26 cellular contexts compared by ENCODE assay signal in genomic region chr20:46367234-46367633, GRCh38. TPM values are rescaled to one million over a fixed set of nuclear protein-coding genes. Genes with fewer than 3 reads are reported as not detected.
A peak's percentile ranks its signal among the peaks of the same experiment; 100 is the strongest.
DNase-seq lines count a peak whose midpoint lies in the region; ATAC-seq, FAIRE-seq and TF ChIP-seq lines count a peak whose summit lies in the region.
"Had no signal": no experiment of that assay in that cellular context is flagged by ENCODE, and none has a peak within 500 bp of the region (broad histone marks: within the 10 kb centered on the region; RNA-seq: fewer than 3 reads in every experiment).

No MANE protein-coding gene starts in this region.

- TF ChIP-seq CTCF in astrocyte (IDR thresholded peaks at IDR 0.05; ENCODE audit: insufficient read depth, low read depth, low read length) (no peak), osteoblast (IDR thresholded peaks at IDR 0.05; ENCODE audit: extremely low read depth, low read depth, low read length) (no peak)

- H3K79me2 ChIP-seq in astrocyte (ENCODE audit: insufficient read depth, low read length) (peaks cover 16% of the 10 kb centered on the region), osteoblast (ENCODE audit: insufficient read depth, low read length) (peaks cover 20% of the 10 kb centered on the region)

- H3K4me1 Mint-ChIP-seq in activated naive CD4-positive, alpha-beta T cell treated with anti-CD3 and anti-CD28 coated beads, Interleukin-2, amount 10 ng/mL, durations not matched to agents 7 days and 5 days = peaks cover 46% of the 10 kb centered on the region
- peaks cover 41 to 57% (median 55%) of the 10 kb centered on the region in 3 donors for H3K4me1 Mint-ChIP-seq in CD8-positive, alpha-beta memory T cell
- H3K4me1 Mint-ChIP-seq in astrocyte (ENCODE audit: low read depth, unreplicated experiment) = peaks cover 14% of the 10 kb centered on the region

- peak overlapping the region; percentile 96 for H3K27ac Mint-ChIP-seq in activated naive CD4-positive, alpha-beta T cell treated with anti-CD3 and anti-CD28 coated beads, Interleukin-2, amount 10 ng/mL, durations not matched to agents 7 days and 5 days
- no peak overlapping the region for H3K27ac Mint-ChIP-seq in activated naive CD4-positive, alpha-beta T cell treated with anti-CD3 and anti-CD28 coated beads, Interleukin-2, amount 50 U/mL, for 72 hours
- peak overlapping the region in 6 of 8 donors; percentile 1 to 96 (median 50) for H3K27ac Mint-ChIP-seq in CD8-positive, alpha-beta memory T cell
- H3K27ac Mint-ChIP-seq in astrocyte (ENCODE audit: unreplicated experiment) = peak overlapping the region; percentile 4

- H3K27ac ChIP-seq in CD8-positive, alpha-beta memory T cell (ENCODE audit: low read depth, low read length) = no peak overlapping the region
- H3K27ac ChIP-seq in astrocyte (ENCODE audit: low read depth, low read length) (no peak overlapping the region), osteoblast (ENCODE audit: low read depth, low read length) (no peak overlapping the region)
- H3K27ac ChIP-seq: C4-2B, GM23248, Peyer's patch, SJSA1 had no signal

- no peaks in the 10 kb centered on the region for H3K9me3 ChIP-seq in CD8-positive, alpha-beta memory T cell (ENCODE audit: low read length)
- H3K9me3 ChIP-seq in astrocyte (ENCODE audit: insufficient read depth, low read depth, low read length) (no peaks in the 10 kb centered on the region), osteoblast (ENCODE audit: low read depth, low read length) (no peaks in the 10 kb centered on the region)
- H3K9me3 ChIP-seq: MG63, Peyer's patch had no signal

- H3K4me1 ChIP-seq in CD8-positive, alpha-beta memory T cell (ENCODE audit: insufficient read depth, low read length) = peaks cover 42% of the 10 kb centered on the region
- H3K4me1 ChIP-seq in astrocyte (ENCODE audit: insufficient read depth, low read length) = peaks cover 24% of the 10 kb centered on the region
- H3K4me1 ChIP-seq in osteoblast (ENCODE audit: insufficient read depth, low read length) = peaks cover 35% of the 10 kb centered on the region

- H2AFZ ChIP-seq in astrocyte (ENCODE audit: low read depth, low read length) (no peak overlapping the region), osteoblast (ENCODE audit: low read length) (no peak overlapping the region)
- H2AFZ ChIP-seq: GM23248 had no signal

- CTCF ChIA-PET in activated naive CD4-positive, alpha-beta T cell treated with anti-CD3 and anti-CD28 coated beads, Interleukin-2, amount 10 ng/mL, durations not matched to agents 7 days and 5 days (lab: Charles Lee) = no interaction called here
- CTCF ChIA-PET in CD8-positive, alpha-beta memory T cell (lab: Charles Lee) = interaction anchor here (2.3 kb wide), 1 partner anchor 40 kb away, joined by 5 read pairs; the partner anchor contains the start of gene ELMO2

- no peak for DNase-seq in activated naive CD4-positive, alpha-beta T cell treated with anti-CD3 and anti-CD28 coated beads, Interleukin-2, amount 10 ng/mL, durations not matched to agents 7 days and 5 days
- no peak for DNase-seq in activated naive CD4-positive, alpha-beta T cell treated with anti-CD3 and anti-CD28 coated beads, Interleukin-2, amount 50 U/mL, for 72 hours (ENCODE audit: low spot score in 2 of 2)
- DNase-seq in CD8-positive, alpha-beta memory T cell = no peak
- DNase-seq in astrocyte (ENCODE audit: low read depth) = no peak
- peak; percentile 59 for DNase-seq in osteoblast (ENCODE audit: insufficient read length, low spot score, missing footprints)
- no peak for DNase-seq in NCI-H1105 (lab: John Stamatoyannopoulos, UW)
- no peak for DNase-seq in OCI-M2 (lab: John Stamatoyannopoulos, UW; ENCODE audit: unreplicated experiment)
- no peak for DNase-seq in NCI-H524 (lab: John Stamatoyannopoulos, UW)
- DNase-seq: AML-193, Calu3, DMS53, EL, GM23248, HCEC 1CT, IMR-90, Kasumi-1, MG63, NCI-H1048, NCI-H2081, NCI-H2171 treated with DMSO at 0.1 percent for 48 hours, NCI-H446, Peyer's patch had no signal

- no peak for ATAC-seq in activated naive CD4-positive, alpha-beta T cell treated with anti-CD3 and anti-CD28 coated beads, Interleukin-2, amount 50 U/mL, for 72 hours
- ATAC-seq: GM12878 had no signal

- peaks cover 18% of the 10 kb centered on the region for H4K20me1 ChIP-seq in astrocyte (ENCODE audit: insufficient read depth, low read length)
- peaks cover 9% of the 10 kb centered on the region for H4K20me1 ChIP-seq in osteoblast (ENCODE audit: insufficient read depth, low read length)

- peaks cover 43% of the 10 kb centered on the region for H3K36me3 ChIP-seq in CD8-positive, alpha-beta memory T cell (ENCODE audit: insufficient read depth, low read length)
- H3K36me3 ChIP-seq in astrocyte (ENCODE audit: insufficient read depth, low read length) (peaks cover 42% of the 10 kb centered on the region), osteoblast (ENCODE audit: insufficient read depth, low read length) (peaks cover 51% of the 10 kb centered on the region)

- no peak for FAIRE-seq in astrocyte (lab: Jason Lieb, UNC)
- FAIRE-seq: GM12878, HTR-8/SVneo had no signal

- H3K9me3 Mint-ChIP-seq in activated naive CD4-positive, alpha-beta T cell treated with anti-CD3 and anti-CD28 coated beads, Interleukin-2, amount 10 ng/mL, durations not matched to agents 7 days and 5 days = no peaks in the 10 kb centered on the region
- no peaks in the 10 kb centered on the region for H3K9me3 Mint-ChIP-seq in activated naive CD4-positive, alpha-beta T cell treated with anti-CD3 and anti-CD28 coated beads, Interleukin-2, amount 50 U/mL, for 72 hours
- H3K9me3 Mint-ChIP-seq in CD8-positive, alpha-beta memory T cell = no peaks in the 10 kb centered on the region
- H3K9me3 Mint-ChIP-seq in astrocyte (ENCODE audit: unreplicated experiment) = no peaks in the 10 kb centered on the region

- no peaks in the 10 kb centered on the region for H3K27me3 Mint-ChIP-seq in activated naive CD4-positive, alpha-beta T cell treated with anti-CD3 and anti-CD28 coated beads, Interleukin-2, amount 10 ng/mL, durations not matched to agents 7 days and 5 days
- H3K27me3 Mint-ChIP-seq in CD8-positive, alpha-beta memory T cell = no peaks in the 10 kb centered on the region
- no peaks in the 10 kb centered on the region for H3K27me3 Mint-ChIP-seq in astrocyte (ENCODE audit: low read depth, unreplicated experiment)

- POLR2A ChIA-PET in CD8-positive, alpha-beta memory T cell (lab: Charles Lee) = no interaction called here

- H3K36me3 Mint-ChIP-seq in activated naive CD4-positive, alpha-beta T cell treated with anti-CD3 and anti-CD28 coated beads, Interleukin-2, amount 10 ng/mL, durations not matched to agents 7 days and 5 days = peaks cover 65% of the 10 kb centered on the region
- H3K36me3 Mint-ChIP-seq in activated naive CD4-positive, alpha-beta T cell treated with anti-CD3 and anti-CD28 coated beads, Interleukin-2, amount 50 U/mL, for 72 hours = peaks cover 20 to 27% of the 10 kb centered on the region in 2 donors
- peaks cover 4 to 76% (median 25%) of the 10 kb centered on the region in 3 donors for H3K36me3 Mint-ChIP-seq in CD8-positive, alpha-beta memory T cell
- H3K36me3 Mint-ChIP-seq in astrocyte (ENCODE audit: low read depth, unreplicated experiment) = peaks cover 25% of the 10 kb centered on the region

- no peaks in the 10 kb centered on the region for H3K27me3 ChIP-seq in CD8-positive, alpha-beta memory T cell (ENCODE audit: insufficient read depth, low read length, poor library complexity, severe bottlenecking)
- H3K27me3 ChIP-seq in astrocyte (ENCODE audit: insufficient read depth, low read length) (no peaks in the 10 kb centered on the region), osteoblast (ENCODE audit: insufficient read depth, low read length) (no peaks in the 10 kb centered on the region)
- H3K27me3 ChIP-seq: MG63, Peyer's patch, SJSA1 had no signal

- H3K4me3 Mint-ChIP-seq in activated naive CD4-positive, alpha-beta T cell treated with anti-CD3 and anti-CD28 coated beads, Interleukin-2, amount 10 ng/mL, durations not matched to agents 7 days and 5 days = no peak overlapping the region
- H3K4me3 Mint-ChIP-seq in CD8-positive, alpha-beta memory T cell = peak overlapping the region in 2 of 7 donors; percentile 69 to 87
- no peak overlapping the region for H3K4me3 Mint-ChIP-seq in astrocyte (ENCODE audit: unreplicated experiment)

- H3K4me3 ChIP-seq in CD8-positive, alpha-beta memory T cell (ENCODE audit: low read length) = no peak overlapping the region
- H3K4me3 ChIP-seq in astrocyte (ENCODE audit: insufficient read depth, low read depth, low read length) = no peak overlapping the region
- no peak overlapping the region for H3K4me3 ChIP-seq in osteoblast (ENCODE audit: insufficient read depth, low read length)
- H3K4me3 ChIP-seq: GM12878, GM23248, MG63, Peyer's patch, SJSA1 had no signal

- H3K4me2 ChIP-seq in astrocyte (ENCODE audit: low read length) (no peak overlapping the region), osteoblast (ENCODE audit: insufficient read depth, low read length) (no peak overlapping the region)

- no peak overlapping the region for H3K9ac ChIP-seq in astrocyte (ENCODE audit: low read length)
- H3K9ac ChIP-seq: GM23248 had no signal

RNA-seq across cellular contexts. Expression of gene ELMO2, which starts 39.2 kb away (rescaled TPM):
- 10 to 100 TPM; 50.8 to 57.0 TPM for total RNA-seq in activated naive CD4-positive, alpha-beta T cell treated with anti-CD3 and anti-CD28 coated beads, Interleukin-2, amount 50 U/mL, for 72 hours
- 10 to 100 TPM; 59.5 to 68.2 TPM for total RNA-seq in CD8-positive, alpha-beta memory T cell
- polyA plus RNA-seq in CD8-positive, alpha-beta memory T cell = 84.3 TPM
- 53.4 and 56.7 TPM in 2 replicates for total RNA-seq in astrocyte
- total RNA-seq in osteoblast = 39.8 and 46.7 TPM in 2 replicates

RNA-seq across cellular contexts. Expression of gene CDH22, which starts 58.9 kb away (rescaled TPM):
- total RNA-seq in activated naive CD4-positive, alpha-beta T cell treated with anti-CD3 and anti-CD28 coated beads, Interleukin-2, amount 50 U/mL, for 72 hours = under 1 TPM in 1 of 2 donors, not detected in 1; 0.07 TPM
- not detected for total RNA-seq in CD8-positive, alpha-beta memory T cell
- not detected for polyA plus RNA-seq in CD8-positive, alpha-beta memory T cell
- total RNA-seq in astrocyte (0.17 TPM in 1 of 2 replicates, not detected in the other), osteoblast (not detected in 2 replicates)
- total RNA-seq: Calu3, GM12878, GM23248, IMR-90, Peyer's patch, SJSA1 had no signal
- polyA plus RNA-seq: GM12878, GM23248, IMR-90 had no signal

Comparison
In these comparisons a context has a peak if more than half of its experiments do, and no peak if none do; other contexts are left out.
1. H3K27ac Mint-ChIP-seq: peak in activated naive CD4-positive, alpha-beta T cell treated with anti-CD3 and anti-CD28 coated beads, Interleukin-2, amount 10 ng/mL, durations not matched to agents 7 days and 5 days (single experiment), CD8-positive, alpha-beta memory T cell (6 of 8) and astrocyte (single experiment); none in activated naive CD4-positive, alpha-beta T cell treated with anti-CD3 and anti-CD28 coated beads, Interleukin-2, amount 50 U/mL, for 72 hours (0 of 2).